In genomic region chr1:15835741-15836510, GRCh38 we compare ENCODE assay signal across 1 cellular context.
A peak's percentile ranks its signal among the peaks of the same experiment; 100 is the strongest.
TF ChIP-seq lines count a peak whose summit lies in the region.

No MANE protein-coding gene starts in this region.

TF ChIP-seq in K562, 482 proteins besides CTCF, POLR2A, EP300 and RAD21 (continued from another document and continues in another):
- TF ChIP-seq, protein P1, sequence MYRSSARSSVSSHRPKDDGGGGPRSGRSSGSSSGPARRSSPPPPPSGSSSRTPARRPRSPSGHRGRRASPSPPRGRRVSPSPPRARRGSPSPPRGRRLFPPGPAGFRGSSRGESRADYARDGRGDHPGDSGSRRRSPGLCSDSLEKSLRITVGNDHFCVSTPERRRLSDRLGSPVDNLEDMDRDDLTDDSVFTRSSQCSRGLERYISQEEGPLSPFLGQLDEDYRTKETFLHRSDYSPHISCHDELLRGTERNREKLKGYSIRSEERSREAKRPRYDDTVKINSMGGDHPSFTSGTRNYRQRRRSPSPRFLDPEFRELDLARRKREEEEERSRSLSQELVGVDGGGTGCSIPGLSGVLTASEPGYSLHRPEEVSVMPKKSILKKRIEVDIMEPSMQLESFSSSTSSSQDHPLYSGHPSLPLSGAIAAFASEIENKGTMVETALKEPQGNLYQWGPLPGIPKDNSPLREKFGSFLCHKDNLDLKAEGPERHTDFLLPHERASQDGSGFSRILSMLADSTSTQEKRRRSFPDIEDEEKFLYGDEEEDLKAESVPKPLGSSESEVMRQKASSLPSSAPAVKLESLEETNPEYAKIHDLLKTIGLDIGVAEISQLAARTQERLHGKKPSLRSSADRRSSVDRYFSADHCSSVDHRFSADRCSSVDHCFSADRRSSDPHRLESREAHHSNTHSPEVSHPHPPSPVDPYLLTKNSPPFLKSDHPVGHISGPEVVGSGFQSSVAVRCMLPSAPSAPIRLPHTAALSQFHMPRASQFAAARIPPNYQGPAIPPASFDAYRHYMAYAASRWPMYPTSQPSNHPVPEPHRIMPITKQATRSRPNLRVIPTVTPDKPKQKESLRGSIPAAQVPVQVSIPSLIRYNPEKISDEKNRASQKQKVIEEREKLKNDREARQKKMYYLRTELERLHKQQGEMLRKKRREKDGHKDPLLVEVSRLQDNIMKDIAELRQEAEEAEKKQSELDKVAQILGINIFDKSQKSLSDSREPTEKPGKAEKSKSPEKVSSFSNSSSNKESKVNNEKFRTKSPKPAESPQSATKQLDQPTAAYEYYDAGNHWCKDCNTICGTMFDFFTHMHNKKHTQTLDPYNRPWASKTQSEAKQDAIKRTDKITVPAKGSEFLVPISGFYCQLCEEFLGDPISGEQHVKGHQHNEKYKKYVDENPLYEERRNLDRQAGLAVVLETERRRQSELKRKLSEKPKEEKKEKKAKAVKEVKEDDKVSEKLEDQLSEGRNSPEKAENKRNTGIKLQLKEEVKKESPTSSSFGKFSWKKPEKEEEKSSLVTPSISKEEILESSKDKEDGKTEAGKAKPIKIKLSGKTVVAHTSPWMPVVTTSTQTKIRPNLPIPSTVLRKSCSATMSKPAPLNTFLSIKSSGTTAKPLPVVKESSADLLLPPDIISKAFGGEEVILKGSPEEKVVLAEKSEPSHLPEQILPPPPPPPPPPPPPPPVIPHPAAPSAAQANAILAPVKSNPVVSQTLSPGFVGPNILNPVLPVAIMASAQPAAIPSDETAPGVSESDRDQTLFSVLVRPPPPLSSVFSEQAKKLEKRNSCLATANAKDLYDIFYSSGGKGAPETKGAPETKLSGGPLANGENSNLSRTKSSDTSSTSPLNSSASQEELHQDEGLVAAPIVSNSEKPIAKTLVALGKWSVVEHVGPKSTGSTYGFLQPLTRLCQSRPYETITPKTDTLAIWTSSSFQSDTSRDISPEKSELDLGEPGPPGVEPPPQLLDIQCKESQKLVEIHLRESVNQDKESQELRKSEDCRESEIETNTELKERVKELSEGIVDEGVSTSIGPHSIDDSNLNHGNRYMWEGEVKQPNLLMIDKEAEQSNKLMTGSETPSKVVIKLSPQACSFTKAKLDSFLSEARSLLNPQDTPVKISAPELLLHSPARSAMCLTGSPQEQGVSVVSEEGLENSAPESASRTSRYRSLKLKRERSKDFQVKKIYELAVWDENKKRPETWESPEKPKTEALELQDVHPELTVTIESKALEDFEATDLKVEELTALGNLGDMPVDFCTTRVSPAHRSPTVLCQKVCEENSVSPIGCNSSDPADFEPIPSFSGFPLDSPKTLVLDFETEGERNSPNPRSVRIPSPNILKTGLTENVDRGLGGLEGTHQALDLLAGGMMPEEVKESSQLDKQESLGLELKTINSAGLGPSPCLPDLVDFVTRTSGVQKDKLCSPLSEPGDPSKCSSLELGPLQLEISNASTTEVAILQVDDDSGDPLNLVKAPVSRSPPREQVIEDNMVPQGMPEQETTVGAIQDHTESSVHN (IDR thresholded peaks at IDR 0.05; ENCODE audit: borderline replicate concordance in 1 of 2, low read depth in 1 of 2), result peak in 1 of 2 experiments; percentile 24; a peak in 1 of 4 replicates
- no peak for TF ChIP-seq ZNF431 (CRISPR knock-in tag; IDR thresholded peaks at IDR 0.05)
- peak; percentile 98 for TF ChIP-seq ZNF121 (CRISPR knock-in tag; conservative IDR thresholded peaks at IDR 0.05)
- no peak for TF ChIP-seq DLX4 (CRISPR knock-in tag; IDR thresholded peaks at IDR 0.05)
- no peak for TF ChIP-seq SFPQ (IDR thresholded peaks at IDR 0.05; ENCODE audit: low read depth, low read length)
- peak; percentile 74; the same call in 1 of the 2 replicates for TF ChIP-seq MTA3 (IDR thresholded peaks at IDR 0.05; ENCODE audit: borderline replicate concordance)
- TF ChIP-seq ZNF146 (CRISPR knock-in tag; IDR thresholded peaks at IDR 0.05; ENCODE audit: unreplicated experiment), result no peak
- no peak for TF ChIP-seq PRMT5 (CRISPR knock-in tag; IDR thresholded peaks at IDR 0.05)
- TF ChIP-seq PML (IDR thresholded peaks at IDR 0.05; ENCODE audit: low read length), result peak; percentile 87; the same call in 1 of the 2 replicates
- TF ChIP-seq, protein P2, sequence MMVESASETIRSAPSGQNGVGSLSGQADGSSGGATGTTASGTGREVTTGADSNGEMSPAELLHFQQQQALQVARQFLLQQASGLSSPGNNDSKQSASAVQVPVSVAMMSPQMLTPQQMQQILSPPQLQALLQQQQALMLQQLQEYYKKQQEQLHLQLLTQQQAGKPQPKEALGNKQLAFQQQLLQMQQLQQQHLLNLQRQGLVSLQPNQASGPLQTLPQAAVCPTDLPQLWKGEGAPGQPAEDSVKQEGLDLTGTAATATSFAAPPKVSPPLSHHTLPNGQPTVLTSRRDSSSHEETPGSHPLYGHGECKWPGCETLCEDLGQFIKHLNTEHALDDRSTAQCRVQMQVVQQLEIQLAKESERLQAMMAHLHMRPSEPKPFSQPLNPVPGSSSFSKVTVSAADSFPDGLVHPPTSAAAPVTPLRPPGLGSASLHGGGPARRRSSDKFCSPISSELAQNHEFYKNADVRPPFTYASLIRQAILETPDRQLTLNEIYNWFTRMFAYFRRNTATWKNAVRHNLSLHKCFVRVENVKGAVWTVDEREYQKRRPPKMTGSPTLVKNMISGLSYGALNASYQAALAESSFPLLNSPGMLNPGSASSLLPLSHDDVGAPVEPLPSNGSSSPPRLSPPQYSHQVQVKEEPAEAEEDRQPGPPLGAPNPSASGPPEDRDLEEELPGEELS (CRISPR knock-in tag; IDR thresholded peaks at IDR 0.05; ENCODE audit: borderline replicate concordance), result no peak; the same call in 1 of the 2 replicates
- no peak for TF ChIP-seq KLF6 (CRISPR knock-in tag; IDR thresholded peaks at IDR 0.05; ENCODE audit: borderline replicate concordance)
- peak in 1 of 3 experiments; percentile 79; a peak in 2 of 6 replicates for TF ChIP-seq ZBTB11 (CRISPR knock-in tag; IDR thresholded peaks at IDR 0.05)
- no peak for TF ChIP-seq ZNF436 (CRISPR knock-in tag; IDR thresholded peaks at IDR 0.05)
- TF ChIP-seq KHSRP (IDR thresholded peaks at IDR 0.05), result no peak
- TF ChIP-seq TEAD1 (CRISPR knock-in tag; IDR thresholded peaks at IDR 0.05), result peak; percentile 75 to 99
- TF ChIP-seq ZBTB17 (CRISPR knock-in tag; IDR thresholded peaks at IDR 0.05), result peak; percentile 32; the same call in 1 of the 2 replicates
- no peak; the same call in 1 of the 2 replicates for TF ChIP-seq TAL1 (IDR thresholded peaks at IDR 0.05)
- TF ChIP-seq JUNB (CRISPR knock-in tag; conservative IDR thresholded peaks at IDR 0.05), result no peak
- TF ChIP-seq CXXC5 (CRISPR knock-in tag; IDR thresholded peaks at IDR 0.05), result peak; percentile 91
- 0 out of 2 replicates have a peak, but pooled peaks have one; percentile 34 for TF ChIP-seq GATAD2A (IDR thresholded peaks at IDR 0.05)
- TF ChIP-seq NR1H2 (CRISPR knock-in tag; IDR thresholded peaks at IDR 0.05), result 0 out of 2 replicates have a peak, but pooled peaks have one; percentile 70
- TF ChIP-seq, protein P3, sequence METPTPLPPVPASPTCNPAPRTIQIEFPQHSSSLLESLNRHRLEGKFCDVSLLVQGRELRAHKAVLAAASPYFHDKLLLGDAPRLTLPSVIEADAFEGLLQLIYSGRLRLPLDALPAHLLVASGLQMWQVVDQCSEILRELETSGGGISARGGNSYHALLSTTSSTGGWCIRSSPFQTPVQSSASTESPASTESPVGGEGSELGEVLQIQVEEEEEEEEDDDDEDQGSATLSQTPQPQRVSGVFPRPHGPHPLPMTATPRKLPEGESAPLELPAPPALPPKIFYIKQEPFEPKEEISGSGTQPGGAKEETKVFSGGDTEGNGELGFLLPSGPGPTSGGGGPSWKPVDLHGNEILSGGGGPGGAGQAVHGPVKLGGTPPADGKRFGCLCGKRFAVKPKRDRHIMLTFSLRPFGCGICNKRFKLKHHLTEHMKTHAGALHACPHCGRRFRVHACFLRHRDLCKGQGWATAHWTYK (CRISPR knock-in tag; IDR thresholded peaks at IDR 0.05), result peak; percentile 46; the same call in 1 of the 2 replicates
- TF ChIP-seq BDP1 (IDR thresholded peaks at IDR 0.05; ENCODE audit: insufficient read depth, insufficient read length), result no peak
- no peak for TF ChIP-seq HOXB6 (CRISPR knock-in tag; IDR thresholded peaks at IDR 0.05; ENCODE audit: borderline replicate concordance)
- TF ChIP-seq PRDM10 (IDR thresholded peaks at IDR 0.05; ENCODE audit: partially characterized antibody), result peak; percentile 26
- TF ChIP-seq SPI1 (IDR thresholded peaks at IDR 0.05; ENCODE audit: borderline replicate concordance, low read depth, low read length), result peak; percentile 83; the same call in 1 of the 2 replicates
- TF ChIP-seq BHLHE40 (IDR thresholded peaks at IDR 0.05; ENCODE audit: low read length), result peak; percentile 67
- no peak for TF ChIP-seq DACH1 (IDR thresholded peaks at IDR 0.05; ENCODE audit: partially characterized antibody)
- TF ChIP-seq WHSC1 (IDR thresholded peaks at IDR 0.05; ENCODE audit: low read length), result no peak
- no peak for TF ChIP-seq CBX2 (IDR thresholded peaks at IDR 0.05; ENCODE audit: insufficient read depth, low read length, poor library complexity, severe bottlenecking)
- no peak for TF ChIP-seq ATF1 (CRISPR knock-in tag; IDR thresholded peaks at IDR 0.05)
- peak; percentile 66; the same call in 1 of the 2 replicates for TF ChIP-seq ATF1 (tag; IDR thresholded peaks at IDR 0.05)
- TF ChIP-seq ZNF830 (CRISPR knock-in tag; IDR thresholded peaks at IDR 0.05), result no peak
- peak; percentile 89; the same call in 1 of the 2 replicates for TF ChIP-seq KAT7 (CRISPR knock-in tag; IDR thresholded peaks at IDR 0.05; ENCODE audit: borderline replicate concordance)
